In genomic region chr14:36511981-36512584, GRCh38 we compare ENCODE assay signal across 18 cellular contexts. TPM values are rescaled to one million over a fixed set of nuclear protein-coding genes. Genes with fewer than 3 reads are reported as not detected.
DNase-seq lines count a peak whose midpoint lies in the region; ATAC-seq and TF ChIP-seq lines count a peak whose summit lies in the region.
"Had no signal": no experiment of that assay in that cellular context is flagged by ENCODE, and none has a peak within 500 bp of the region (broad histone marks: within the 10 kb centered on the region; RNA-seq: fewer than 3 reads in every experiment).

No MANE protein-coding gene starts in this region.

- peaks cover 95% of the 10 kb centered on the region for H3K27me3 Mint-ChIP-seq in GM23338 (ENCODE audit: insufficient read depth, low read depth, poor library complexity)
- H3K27me3 Mint-ChIP-seq in type B pancreatic cell = peaks cover 96% of the 10 kb centered on the region

- no peaks in the 10 kb centered on the region for H3K36me3 ChIP-seq in GM23338 (ENCODE audit: insufficient read depth)

- H3K4me1 ChIP-seq in GM23338 (ENCODE audit: insufficient read depth) = peaks cover 81% of the 10 kb centered on the region

- H3K27me3 ChIP-seq in GM23338 (ENCODE audit: insufficient read depth) = peaks cover 100% of the 10 kb centered on the region

- TF ChIP-seq CTCF in GM23338 (conservative IDR thresholded peaks at IDR 0.05; ENCODE audit: low read depth in 2 of 2) = no peak
- TF ChIP-seq CTCF in epithelial cell of esophagus (IDR thresholded peaks at IDR 0.05; ENCODE audit: insufficient read depth, low read depth, low read length, missing control alignments) = no peak
- no peak for TF ChIP-seq CTCF in type B pancreatic cell (conservative IDR thresholded peaks at IDR 0.05)

- no peaks in the 10 kb centered on the region for H3K9me2 ChIP-seq in GM23338 (ENCODE audit: insufficient read depth)
- H3K9me2 ChIP-seq: SK-N-SH had no signal

- ATAC-seq in GM23338 (no peak), HG02571 (IDR thresholded peaks at IDR 0.05; ENCODE audit: unreplicated experiment) (no peak), HG03460 (IDR thresholded peaks at IDR 0.05; ENCODE audit: unreplicated experiment) (no peak)
- ATAC-seq: Panc1 had no signal

- DNase-seq in NCI-H510A treated with DMSO at 0.1 percent for 48 hours (lab: John Stamatoyannopoulos, UW) = peak; percentile 62
- DNase-seq in NCI-H510A (lab: John Stamatoyannopoulos, UW) = no peak
- no peak for DNase-seq in GM23338 (ENCODE audit: low spot score)
- DNase-seq in epithelial cell of esophagus (ENCODE audit: low read depth) = no peak
- no peak for DNase-seq in type B pancreatic cell (ENCODE audit: extremely low spot score, unreplicated experiment)
- DNase-seq in NCI-H69 (lab: John Stamatoyannopoulos, UW) = no peak
- DNase-seq: AML-193, HCEC 1CT, NCI-H1694, NCI-H2171 treated with DMSO at 0.1 percent for 48 hours, Right ventricle myocardium superior had no signal

- no peaks in the 10 kb centered on the region for H3K79me2 ChIP-seq in GM23338 (replicated peaks; ENCODE audit: insufficient read depth)

- H3K4me3 Mint-ChIP-seq in GM23338 (peak overlapping the region; percentile 9; the same call in 1 of the 3 replicates), type B pancreatic cell (peak overlapping the region; percentile 38)
- H3K4me3 Mint-ChIP-seq: IgD-negative memory B cell had no signal

- peak overlapping the region; percentile 78; the same call in 1 of the 2 replicates for H3K4me2 ChIP-seq in GM23338
- H3K4me2 ChIP-seq: SK-N-SH had no signal

- H3K27ac Mint-ChIP-seq in GM23338 (no peak overlapping the region), type B pancreatic cell (peak overlapping the region; percentile 60)
- H3K27ac Mint-ChIP-seq: IgD-negative memory B cell had no signal

- H3K4me1 Mint-ChIP-seq in GM23338 (peaks cover 68% of the 10 kb centered on the region), type B pancreatic cell (ENCODE audit: unreplicated experiment) (peaks cover 5% of the 10 kb centered on the region)

- H3K9me3 Mint-ChIP-seq in GM23338 (peaks cover 12% of the 10 kb centered on the region; the same call in 2 of the 3 replicates), type B pancreatic cell (peaks cover 5% of the 10 kb centered on the region)

- no peak overlapping the region for H2AFZ ChIP-seq in GM23338

- peaks cover 48% of the 10 kb centered on the region for H3F3A ChIP-seq in GM23338 (replicated peaks; ENCODE audit: low read depth)

- H3K27ac ChIP-seq in GM23338 (ENCODE audit: low read depth) = no peak overlapping the region

- no peak overlapping the region for H3K4me3 ChIP-seq in GM23338
- H3K4me3 ChIP-seq in epithelial cell of esophagus (ENCODE audit: low read length) = peak overlapping the region; percentile 7

- peaks cover 41% of the 10 kb centered on the region for H4K20me1 ChIP-seq in GM23338 (replicated peaks; ENCODE audit: insufficient read depth)

- H3K36me3 Mint-ChIP-seq in GM23338 (ENCODE audit: low read depth) = peaks cover 5% of the 10 kb centered on the region; the same call in 1 of the 3 replicates
- peaks cover 3% of the 10 kb centered on the region for H3K36me3 Mint-ChIP-seq in type B pancreatic cell
- H3K36me3 Mint-ChIP-seq: IgD-negative memory B cell had no signal

TF ChIP-seq in GM23338, 12 proteins besides CTCF, POLR2A, EP300 and RAD21:
- TF ChIP-seq ZNF331 (CRISPR knock-in tag; IDR thresholded peaks at IDR 0.05; ENCODE audit: low read depth) = no peak
- peak; percentile 73 for TF ChIP-seq EZH2 (IDR thresholded peaks at IDR 0.05; ENCODE audit: low read depth, unreplicated experiment)
- TF ChIP-seq EZH2phosphoT487 (IDR thresholded peaks at IDR 0.05; ENCODE audit: unreplicated experiment) = peak; percentile 30

RNA-seq across cellular contexts. Expression of gene NKX2-1, which starts 7.9 kb away (rescaled TPM):
- not detected in 2 replicates for total RNA-seq in GM23338 (2014; rRNA removed; shearing (Covaris generic))
- not detected in 2 replicates for polyA plus RNA-seq in GM23338 (2016; fragmentation: Nextera tagmentation; extraction: Ambion mirVana)
- 7.4 and 9.3 TPM in 2 replicates for total RNA-seq in type B pancreatic cell (ENCODE audit: low replicate concordance)
- total RNA-seq: LHCN-M2; Right ventricle myocardium superior; T-helper 1 cell treated with Interleukin-12 subunit alpha and Interleukin-12 subunit beta and Interleukin-4 antibody, amounts not matched to agents 30 ng/mL and 1 ng/mL, for 36 hours had no signal
- polyA plus RNA-seq: IgD-negative memory B cell, SK-N-SH had no signal
